8 cellular contexts compared by ENCODE assay signal in genomic region chr12:111841750-111842555, GRCh38. TPM values are rescaled to one million over a fixed set of nuclear protein-coding genes. Genes with fewer than 3 reads are reported as not detected.
DNase-seq lines count a peak whose midpoint lies in the region; ATAC-seq lines count a peak whose summit lies in the region.

Gene MAPKAPK5 (plus strand): TSS chr12:111842228. CDS start chr12:111842734, 506 bp downstream.

- H3K27ac ChIP-seq in HUES48 (ENCODE audit: low read depth, low read length) (peak within 1 kb of the TSS; percentile 94), mesendoderm (ENCODE audit: low read depth, low read length) (peak within 1 kb of the TSS; percentile 54)

- peaks cover 60% of the 10 kb centered on the region for H3K79me2 ChIP-seq in mesendoderm (ENCODE audit: control insufficient read depth, insufficient read depth, low read length)

- peaks cover 14% of the 10 kb centered on the region for H3K79me1 ChIP-seq in mesendoderm (ENCODE audit: low read length)

- peak within 1 kb of the TSS; percentile 99 for H3K9ac ChIP-seq in HUES48 (ENCODE audit: low read depth, low read length)
- peak within 1 kb of the TSS; percentile 89 for H3K9ac ChIP-seq in NT2/D1 (ENCODE audit: insufficient read length, low read depth)
- H3K9ac ChIP-seq in endocrine pancreas (ENCODE audit: control insufficient read depth, insufficient read depth, low read length), result peak within 1 kb of the TSS; percentile 83
- H3K9ac ChIP-seq in mesendoderm (ENCODE audit: low read length), result peak within 1 kb of the TSS; percentile 91

- H3K4me1 ChIP-seq in HUES48 (ENCODE audit: control insufficient read depth, insufficient read depth, low read length), result peaks cover 9% of the 10 kb centered on the region
- no peaks in the 10 kb centered on the region for H3K4me1 ChIP-seq in NT2/D1 (ENCODE audit: insufficient read depth, insufficient read length)
- peaks cover 4% of the 10 kb centered on the region for H3K4me1 ChIP-seq in endocrine pancreas (ENCODE audit: control insufficient read depth, insufficient read depth, low read length)
- H3K4me1 ChIP-seq in mesendoderm (ENCODE audit: control insufficient read depth, low read depth, low read length), result no peaks in the 10 kb centered on the region

- H3K4ac ChIP-seq in mesendoderm (ENCODE audit: low read depth, low read length), result peak within 1 kb of the TSS; percentile 81

- H2BK15ac ChIP-seq in mesendoderm (replicated peaks; ENCODE audit: low read depth), result no peak within 1 kb of the TSS

- H3K4me2 ChIP-seq in mesendoderm (ENCODE audit: low read length), result peak within 1 kb of the TSS; percentile 86

- peak within 1 kb of the TSS; percentile 2 for H2AK5ac ChIP-seq in mesendoderm (ENCODE audit: low read length)

- peak within 1 kb of the TSS; percentile 20 for H3K18ac ChIP-seq in mesendoderm (ENCODE audit: low read length)

- no peaks in the 10 kb centered on the region for H3K27me3 Mint-ChIP-seq in activated CD8-positive, alpha-beta memory T cell treated with anti-CD3 and anti-CD28 coated beads, Interleukin-2, amount 10 ng/mL, durations not matched to agents 7 days and 5 days

- H3K4me3 Mint-ChIP-seq in activated CD8-positive, alpha-beta memory T cell treated with anti-CD3 and anti-CD28 coated beads, Interleukin-2, amount 10 ng/mL, durations not matched to agents 7 days and 5 days, result peak within 1 kb of the TSS; percentile 97

- no CpG with 5 or more reads among the region's 84 CpGs for WGBS in mesendoderm (ENCODE audit: extremely low coverage, insufficient coverage, low lambda C conversion rate)

- no peak within 1 kb of the TSS for H4K8ac ChIP-seq in mesendoderm (ENCODE audit: low read depth, low read length)

- peaks cover 26% of the 10 kb centered on the region for H3K36me3 ChIP-seq in HUES48 (ENCODE audit: control insufficient read depth, insufficient read depth, low read length)
- peaks cover 45% of the 10 kb centered on the region for H3K36me3 ChIP-seq in NT2/D1 (ENCODE audit: insufficient read depth, insufficient read length, low read length)
- H3K36me3 ChIP-seq in endocrine pancreas (ENCODE audit: control insufficient read depth, insufficient read depth, low read length), result no peaks in the 10 kb centered on the region
- H3K36me3 ChIP-seq in mesendoderm (ENCODE audit: control insufficient read depth, insufficient read depth, low read length), result no peaks in the 10 kb centered on the region

- H3K27ac Mint-ChIP-seq in activated CD8-positive, alpha-beta memory T cell treated with anti-CD3 and anti-CD28 coated beads, Interleukin-2, amount 10 ng/mL, durations not matched to agents 7 days and 5 days, result peak within 1 kb of the TSS; percentile 95

- no peak within 1 kb of the TSS for H2BK120ac ChIP-seq in mesendoderm (ENCODE audit: low read depth, low read length)

- H3K4me1 Mint-ChIP-seq in activated CD8-positive, alpha-beta memory T cell treated with anti-CD3 and anti-CD28 coated beads, Interleukin-2, amount 10 ng/mL, durations not matched to agents 7 days and 5 days, result peaks cover 53% of the 10 kb centered on the region

- no peaks in the 10 kb centered on the region for H3K9me3 ChIP-seq in HUES48 (ENCODE audit: control insufficient read depth, insufficient read depth, low read length)
- H3K9me3 ChIP-seq in NT2/D1 (ENCODE audit: insufficient read depth, low read length), result no peaks in the 10 kb centered on the region
- no peaks in the 10 kb centered on the region for H3K9me3 ChIP-seq in endocrine pancreas (ENCODE audit: control insufficient read depth, low read length)

- no peaks in the 10 kb centered on the region for H3K9me3 Mint-ChIP-seq in activated CD8-positive, alpha-beta memory T cell treated with anti-CD3 and anti-CD28 coated beads, Interleukin-2, amount 10 ng/mL, durations not matched to agents 7 days and 5 days (ENCODE audit: low read depth)

- peak within 1 kb of the TSS; percentile 98 for H3K56ac ChIP-seq in mesendoderm (ENCODE audit: low read length)

- H3K4me3 ChIP-seq in HUES48 (ENCODE audit: low read depth, low read length) (peak within 1 kb of the TSS; percentile 96), NT2/D1 (ENCODE audit: insufficient read length, low read depth) (peak within 1 kb of the TSS; percentile 87), endocrine pancreas (ENCODE audit: control insufficient read depth, insufficient read depth, low read length) (peak within 1 kb of the TSS; percentile 99), mesendoderm (ENCODE audit: low read length) (peak within 1 kb of the TSS; percentile 95)

- peak; percentile 86 for DNase-seq in Caki2 (ENCODE audit: low read depth)
- DNase-seq in NT2/D1 (ENCODE audit: low read depth, low spot score), result peak; percentile 92
- DNase-seq in activated CD8-positive, alpha-beta memory T cell treated with anti-CD3 and anti-CD28 coated beads, Interleukin-2, amount 10 ng/mL, durations not matched to agents 7 days and 5 days, result peak; percentile 97
- DNase-seq in mesendoderm, result peak; percentile 97
- peak; percentile 98 for DNase-seq in stimulated activated CD8-positive, alpha-beta memory T cell treated with anti-CD3 and anti-CD28 coated beads, Interleukin-12 subunit alpha, Interleukin-12 subunit beta, amount 100 ng/mL, for 4 hours (ENCODE audit: low read depth)

- ATAC-seq in GM21390 (IDR thresholded peaks at IDR 0.05; ENCODE audit: unreplicated experiment), result peak; percentile 75
- ATAC-seq in activated CD8-positive, alpha-beta memory T cell treated with anti-CD3 and anti-CD28 coated beads, Interleukin-2, amount 10 ng/mL, durations not matched to agents 7 days and 5 days, result peak; percentile 91

- in situ Hi-C loops in Caki2 (cut with HindIII; ENCODE audit: low pct_unique_long_range_greater_than_20kb, low sequenced_read_pairs), result no loop called here

- H3K23ac ChIP-seq in mesendoderm (ENCODE audit: low read length), result no peak within 1 kb of the TSS

- no peaks in the 10 kb centered on the region for H3K27me3 ChIP-seq in HUES48 (ENCODE audit: control insufficient read depth, insufficient read depth, low read length)
- no peaks in the 10 kb centered on the region for H3K27me3 ChIP-seq in NT2/D1 (ENCODE audit: insufficient read depth, insufficient read length)
- H3K27me3 ChIP-seq in endocrine pancreas (ENCODE audit: control insufficient read depth, insufficient read depth, low read length), result no peaks in the 10 kb centered on the region
- no peaks in the 10 kb centered on the region for H3K27me3 ChIP-seq in mesendoderm (ENCODE audit: insufficient read depth, low read length, poor library complexity)

- CTCF ChIA-PET in activated CD8-positive, alpha-beta memory T cell treated with anti-CD3 and anti-CD28 coated beads, Interleukin-2, amount 10 ng/mL, durations not matched to agents 7 days and 5 days (lab: Charles Lee), result interaction anchor here (0.5 to 2.1 kb wide), 5 partner anchors 29 to 569 kb away, joined by 3 to 12 read pairs (median 5); partner anchors contain the start of gene ERP29

- H4K5ac ChIP-seq in mesendoderm (ENCODE audit: low read length), result no peak within 1 kb of the TSS

- peaks cover 36% of the 10 kb centered on the region for H3K36me3 Mint-ChIP-seq in activated CD8-positive, alpha-beta memory T cell treated with anti-CD3 and anti-CD28 coated beads, Interleukin-2, amount 10 ng/mL, durations not matched to agents 7 days and 5 days

- H2BK5ac ChIP-seq in mesendoderm (ENCODE audit: low read length), result no peak within 1 kb of the TSS

RNA-seq across cellular contexts. Expression of gene MAPKAPK5, which starts in this region (rescaled TPM):
- total RNA-seq in Caki2 (2014; rRNA removed; shearing (Covaris generic); ENCODE audit: low replicate concordance), result 19.1 and 50.8 TPM in 2 replicates
- total RNA-seq in activated CD8-positive, alpha-beta memory T cell treated with anti-CD3 and anti-CD28 coated beads, Interleukin-2, amount 10 ng/mL, durations not matched to agents 7 days and 5 days, result 10 to 100 TPM; 48.1 to 49.6 TPM
- polyA plus RNA-seq in mesendoderm (2013, experiment 1 of 2), result 35.8 TPM
- polyA plus RNA-seq in mesendoderm (2013, experiment 2 of 2), result 34.7 TPM

Comparison
In these comparisons a context has a peak if more than half of its experiments do, and no peak if none do; other contexts are left out.
1. Peak in every context shown above with its lines: DNase-seq, ATAC-seq, H3K4me3 ChIP-seq and H3K27ac ChIP-seq.